In the genomic region with DNA sequence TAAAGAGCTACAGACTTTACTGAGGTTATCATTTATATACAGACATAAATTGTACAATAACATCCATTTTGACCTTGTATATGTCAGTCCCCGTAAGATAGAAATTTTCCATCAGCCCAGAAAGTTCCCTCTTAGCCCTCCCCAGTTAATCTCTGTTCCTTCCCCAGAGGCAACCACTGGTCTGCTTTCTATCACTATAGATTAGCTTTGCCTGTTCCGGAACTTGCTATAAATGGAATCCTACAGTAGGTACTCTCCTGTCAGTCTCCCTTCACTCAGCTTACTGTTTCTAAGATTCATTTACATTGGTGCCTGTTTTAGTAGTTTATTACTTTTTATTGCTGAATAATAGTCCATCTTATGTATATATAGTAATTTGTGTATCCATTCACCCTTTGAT, we compare ENCODE assay signal across 1 cellular context.
TF ChIP-seq lines count a peak whose summit lies in the region.

No MANE protein-coding gene starts in this region.

TF ChIP-seq in K562, 482 proteins besides CTCF, POLR2A, EP300 and RAD21 (continued from another document):
- TF ChIP-seq, protein P1, sequence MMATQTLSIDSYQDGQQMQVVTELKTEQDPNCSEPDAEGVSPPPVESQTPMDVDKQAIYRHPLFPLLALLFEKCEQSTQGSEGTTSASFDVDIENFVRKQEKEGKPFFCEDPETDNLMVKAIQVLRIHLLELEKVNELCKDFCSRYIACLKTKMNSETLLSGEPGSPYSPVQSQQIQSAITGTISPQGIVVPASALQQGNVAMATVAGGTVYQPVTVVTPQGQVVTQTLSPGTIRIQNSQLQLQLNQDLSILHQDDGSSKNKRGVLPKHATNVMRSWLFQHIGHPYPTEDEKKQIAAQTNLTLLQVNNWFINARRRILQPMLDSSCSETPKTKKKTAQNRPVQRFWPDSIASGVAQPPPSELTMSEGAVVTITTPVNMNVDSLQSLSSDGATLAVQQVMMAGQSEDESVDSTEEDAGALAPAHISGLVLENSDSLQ (IDR thresholded peaks at IDR 0.05) = peak; percentile 62; the same call in 1 of the 2 replicates
- TF ChIP-seq ZMIZ1 (IDR thresholded peaks at IDR 0.05; ENCODE audit: low read depth in 2 of 2, low read length in 2 of 2) = 0 out of 4 replicates have a peak, but pooled peaks of 1 of the 2 experiments have one; percentile 55
- TF ChIP-seq MCM2 (IDR thresholded peaks at IDR 0.05; ENCODE audit: low read depth) = no peak
- no peak for TF ChIP-seq SREBF1 (IDR thresholded peaks at IDR 0.05; ENCODE audit: borderline replicate concordance, low read depth, low read length)
- TF ChIP-seq, protein P2, sequence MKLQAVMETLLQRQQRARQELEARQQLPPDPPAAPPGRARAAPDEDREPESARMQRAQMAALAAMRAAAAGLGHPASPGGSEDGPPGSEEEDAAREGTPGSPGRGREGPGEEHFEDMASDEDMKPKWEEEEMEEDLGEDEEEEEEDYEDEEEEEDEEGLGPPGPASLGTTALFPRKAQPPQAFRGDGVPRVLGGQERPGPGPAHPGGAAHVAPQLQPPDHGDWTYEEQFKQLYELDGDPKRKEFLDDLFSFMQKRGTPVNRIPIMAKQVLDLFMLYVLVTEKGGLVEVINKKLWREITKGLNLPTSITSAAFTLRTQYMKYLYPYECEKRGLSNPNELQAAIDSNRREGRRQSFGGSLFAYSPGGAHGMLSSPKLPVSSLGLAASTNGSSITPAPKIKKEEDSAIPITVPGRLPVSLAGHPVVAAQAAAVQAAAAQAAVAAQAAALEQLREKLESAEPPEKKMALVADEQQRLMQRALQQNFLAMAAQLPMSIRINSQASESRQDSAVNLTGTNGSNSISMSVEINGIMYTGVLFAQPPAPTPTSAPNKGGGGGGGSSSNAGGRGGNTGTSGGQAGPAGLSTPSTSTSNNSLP (IDR thresholded peaks at IDR 0.05; ENCODE audit: borderline replicate concordance, low read depth, low read length) = 0 out of 2 replicates have a peak, but pooled peaks have one; percentile 11
- no peak for TF ChIP-seq CHAMP1 (IDR thresholded peaks at IDR 0.05)
- TF ChIP-seq, protein P3, sequence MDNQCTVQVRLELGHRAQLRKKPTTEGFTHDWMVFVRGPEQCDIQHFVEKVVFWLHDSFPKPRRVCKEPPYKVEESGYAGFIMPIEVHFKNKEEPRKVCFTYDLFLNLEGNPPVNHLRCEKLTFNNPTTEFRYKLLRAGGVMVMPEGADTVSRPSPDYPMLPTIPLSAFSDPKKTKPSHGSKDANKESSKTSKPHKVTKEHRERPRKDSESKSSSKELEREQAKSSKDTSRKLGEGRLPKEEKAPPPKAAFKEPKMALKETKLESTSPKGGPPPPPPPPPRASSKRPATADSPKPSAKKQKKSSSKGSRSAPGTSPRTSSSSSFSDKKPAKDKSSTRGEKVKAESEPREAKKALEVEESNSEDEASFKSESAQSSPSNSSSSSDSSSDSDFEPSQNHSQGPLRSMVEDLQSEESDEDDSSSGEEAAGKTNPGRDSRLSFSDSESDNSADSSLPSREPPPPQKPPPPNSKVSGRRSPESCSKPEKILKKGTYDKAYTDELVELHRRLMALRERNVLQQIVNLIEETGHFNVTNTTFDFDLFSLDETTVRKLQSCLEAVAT (IDR thresholded peaks at IDR 0.05) = peak in 1 of 2 experiments; percentile 76; a peak in 2 of 4 replicates
- TF ChIP-seq MEF2A (IDR thresholded peaks at IDR 0.05; ENCODE audit: control insufficient read depth, low read depth, low read length) = peak; percentile 73; the same call in 1 of the 2 replicates
- TF ChIP-seq NFYB (IDR thresholded peaks at IDR 0.05; ENCODE audit: extremely low read depth, insufficient read length) = no peak
- TF ChIP-seq SRF (CRISPR knock-in tag; IDR thresholded peaks at IDR 0.05) = peak in 1 of 2 experiments; percentile 88; a peak in 2 of 4 replicates
- TF ChIP-seq RBBP5 (IDR thresholded peaks at IDR 0.05; ENCODE audit: borderline replicate concordance, insufficient read depth, low read length, poor library complexity, severe bottlenecking) = no peak
- TF ChIP-seq ESRRB (CRISPR knock-in tag; IDR thresholded peaks at IDR 0.05; ENCODE audit: borderline replicate concordance) = no peak
- no peak for TF ChIP-seq ZNF318 (IDR thresholded peaks at IDR 0.05; ENCODE audit: borderline replicate concordance in 1 of 2, low read depth in 1 of 2)
- peak; percentile 92 for TF ChIP-seq ZBTB17 (CRISPR knock-in tag; IDR thresholded peaks at IDR 0.05)
- peak; percentile 56; the same call in 1 of the 2 replicates for TF ChIP-seq ZNF316 (IDR thresholded peaks at IDR 0.05)
- TF ChIP-seq HDAC3 (IDR thresholded peaks at IDR 0.05; ENCODE audit: borderline replicate concordance, partially characterized antibody) = no peak
- no peak for TF ChIP-seq KLF16 (IDR thresholded peaks at IDR 0.05)
